Comparison of ENCODE assay signal across 2 cellular contexts in genomic region chr3:97793415-97794019, GRCh38.
TF ChIP-seq lines count a peak whose summit lies in the region.

No MANE protein-coding gene starts in this region.

TF ChIP-seq in GM23338, 12 proteins besides CTCF, POLR2A, EP300 and RAD21:
- no peak for TF ChIP-seq ZNF331 (CRISPR knock-in tag; IDR thresholded peaks at IDR 0.05; ENCODE audit: low read depth)
- TF ChIP-seq REST (IDR thresholded peaks at IDR 0.05; ENCODE audit: unreplicated experiment): no peak
- TF ChIP-seq EZH2phosphoT487 (IDR thresholded peaks at IDR 0.05; ENCODE audit: unreplicated experiment): no peak
- TF ChIP-seq JUNB (IDR thresholded peaks at IDR 0.05; ENCODE audit: unreplicated experiment): no peak
- no peak for TF ChIP-seq NANOG (IDR thresholded peaks at IDR 0.05; ENCODE audit: borderline replicate concordance)
- TF ChIP-seq POLR2AphosphoS5 (IDR thresholded peaks at IDR 0.05; ENCODE audit: low read depth): no peak
- no peak for TF ChIP-seq ZNF114 (CRISPR knock-in tag; IDR thresholded peaks at IDR 0.05)
- TF ChIP-seq EZH2 (IDR thresholded peaks at IDR 0.05; ENCODE audit: low read depth, unreplicated experiment): no peak
- no peak for TF ChIP-seq ZNF462 (CRISPR knock-in tag; IDR thresholded peaks at IDR 0.05)
- no peak for TF ChIP-seq CREB1 (CRISPR knock-in tag; IDR thresholded peaks at IDR 0.05; ENCODE audit: low read depth)
- TF ChIP-seq STAT1 (IDR thresholded peaks at IDR 0.05; ENCODE audit: unreplicated experiment): no peak
- no peak for TF ChIP-seq ETS1 (IDR thresholded peaks at IDR 0.05)
TF ChIP-seq in GM23338: peak in this region for 0.

TF ChIP-seq in SK-N-SH, 30 proteins besides CTCF, POLR2A, EP300 and RAD21:
- TF ChIP-seq EZH2phosphoT487 (IDR thresholded peaks at IDR 0.05; ENCODE audit: borderline replicate concordance, low read depth) (no peak), SMC3 (IDR thresholded peaks at IDR 0.05; ENCODE audit: low read depth, low read length) (peak; percentile 88), TCF12 (IDR thresholded peaks at IDR 0.05) (no peak)
